In genomic region chr11:133506551-133507094, GRCh38 we compare ENCODE assay signal across 30 cellular contexts. TPM values are rescaled to one million over a fixed set of nuclear protein-coding genes. Genes with fewer than 3 reads are reported as not detected.
"Had no signal": no experiment of that assay in that cellular context is flagged by ENCODE, and none has a peak within 500 bp of the region (broad histone marks: within the 10 kb centered on the region; RNA-seq: fewer than 3 reads in every experiment).

No MANE protein-coding gene starts in this region.

- H3K4me3 ChIP-seq: ascending aorta, coronary artery, dorsolateral prefrontal cortex, gastroesophageal sphincter, right lobe of liver, skin epidermis, tibial artery, upper lobe of right lung had no signal

- DNase-seq: activated CD4-positive, alpha-beta T cell treated with anti-CD3 and anti-CD28 coated beads for 4 hours; activated CD4-positive, alpha-beta T cell treated with anti-CD3 and anti-CD28 coated beads, Interleukin-2, amount 50 U/mL, for 4 hours; activated effector memory CD4-positive, alpha-beta T cell treated with anti-CD3 and anti-CD28 coated beads, Interleukin-2, amount 50 U/mL, for 16 hours; activated naive CD4-positive, alpha-beta T cell treated with anti-CD3 and anti-CD28 coated beads, Interleukin-2, amount 10 ng/mL, durations not matched to agents 7 days and 5 days; activated naive CD8-positive, alpha-beta T cell treated with anti-CD3 and anti-CD28 coated beads, Interleukin-2, amount 10 ng/mL, durations not matched to agents 7 days and 5 days; activated T-cell treated with anti-CD3 and anti-CD28 coated beads, Interleukin-2, amount 50 U/mL, for 1 hour; brain microvascular endothelial cell; dorsolateral prefrontal cortex; effector memory CD4-positive, alpha-beta T cell; hippocampal formation; kidney; left colon; mammary epithelial cell; naive thymus-derived CD8-positive, alpha-beta T cell; right lobe of liver; stimulated activated CD4-positive, alpha-beta T cell treated with anti-CD3 and anti-CD28 coated beads, Interleukin-12 subunit alpha, Interleukin-12 subunit beta, amount 100 ng/mL, for 4 hours; stimulated activated CD4-positive, alpha-beta T cell treated with anti-CD3 and anti-CD28 coated beads, Interleukin-4, amount 100 ng/mL, for 24 hours; stimulated activated naive CD8-positive, alpha-beta T cell treated with anti-CD3 and anti-CD28 coated beads, Interleukin-15, amount 100 ng/mL, for 72 hours; tibial artery; upper lobe of right lung had no signal

- H3K36me3 ChIP-seq: ascending aorta, brain microvascular endothelial cell, gastroesophageal sphincter, right lobe of liver, tibial artery, upper lobe of right lung had no signal

- FAIRE-seq: kidney, TTC549 had no signal

- H3K9me3 ChIP-seq: ascending aorta, gastroesophageal sphincter, right lobe of liver, tibial artery, upper lobe of right lung had no signal

- H3K27me3 ChIP-seq: ascending aorta, brain microvascular endothelial cell, right lobe of liver, tibial artery, upper lobe of right lung had no signal

- H3K4me1 ChIP-seq: ascending aorta, gastroesophageal sphincter, right lobe of liver, upper lobe of right lung had no signal

- ATAC-seq: gastroesophageal sphincter; left colon; naive thymus-derived CD8-positive, alpha-beta T cell; right lobe of liver; stimulated activated effector memory CD8-positive, alpha-beta T cell treated with anti-CD3 and anti-CD28 coated beads, Interleukin-12 subunit alpha, Interleukin-12 subunit beta, amount 100 ng/mL, for 72 hours; stimulated activated naive CD8-positive, alpha-beta T cell treated with anti-CD3 and anti-CD28 coated beads, Interleukin-15, amount 100 ng/mL, for 72 hours; upper lobe of right lung had no signal

- H3K27ac ChIP-seq: ascending aorta, brain microvascular endothelial cell, coronary artery, dorsolateral prefrontal cortex, gastroesophageal sphincter, right lobe of liver, skin epidermis, tibial artery, upper lobe of right lung, VCaP had no signal

RNA-seq across cellular contexts. Expression of gene OPCML, which starts 25.7 kb away (rescaled TPM):
- total RNA-seq: activated naive CD8-positive, alpha-beta T cell treated with anti-CD3 and anti-CD28 coated beads, Interleukin-2, amount 10 ng/mL, durations not matched to agents 7 days and 5 days; activated T-helper 1 cell treated with anti-CD3 and anti-CD28 coated beads, Interleukin-12 subunit alpha, Interleukin-12 subunit beta, Interleukin-2, Interleukin-4 antibody, amounts not matched to agents 30 ng/mL and 10 ng/mL and 1 ng/mL, durations not matched to agents 14 hours and 24 hours and 36 hours; ascending aorta; epithelial cell of proximal tubule; naive thymus-derived CD8-positive, alpha-beta T cell; renal cortical epithelial cell; upper lobe of right lung had no signal
- polyA plus RNA-seq: naive thymus-derived CD8-positive, alpha-beta T cell had no signal
